1 cellular context compared by ENCODE assay signal in genomic region chr19:10206226-10206873, GRCh38.
A peak's percentile ranks its signal among the peaks of the same experiment; 100 is the strongest.
TF ChIP-seq lines count a peak whose summit lies in the region.

No MANE protein-coding gene starts in this region.

TF ChIP-seq in HepG2, 621 proteins besides CTCF, POLR2A, EP300 and RAD21 (continued from another document and continues in another):
- TF ChIP-seq, protein P1, sequence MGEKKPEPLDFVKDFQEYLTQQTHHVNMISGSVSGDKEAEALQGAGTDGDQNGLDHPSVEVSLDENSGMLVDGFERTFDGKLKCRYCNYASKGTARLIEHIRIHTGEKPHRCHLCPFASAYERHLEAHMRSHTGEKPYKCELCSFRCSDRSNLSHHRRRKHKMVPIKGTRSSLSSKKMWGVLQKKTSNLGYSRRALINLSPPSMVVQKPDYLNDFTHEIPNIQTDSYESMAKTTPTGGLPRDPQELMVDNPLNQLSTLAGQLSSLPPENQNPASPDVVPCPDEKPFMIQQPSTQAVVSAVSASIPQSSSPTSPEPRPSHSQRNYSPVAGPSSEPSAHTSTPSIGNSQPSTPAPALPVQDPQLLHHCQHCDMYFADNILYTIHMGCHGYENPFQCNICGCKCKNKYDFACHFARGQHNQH (CRISPR knock-in tag; IDR thresholded peaks at IDR 0.05) = 0 out of 2 replicates have a peak, but pooled peaks have one; percentile 51
- TF ChIP-seq ZNF350 (CRISPR knock-in tag; IDR thresholded peaks at IDR 0.05; ENCODE audit: borderline replicate concordance, low read depth) (peak; percentile 53; the same call in 1 of the 2 replicates), REXO4 (CRISPR knock-in tag; IDR thresholded peaks at IDR 0.05; ENCODE audit: borderline replicate concordance) (no peak), ZFY (CRISPR knock-in tag; IDR thresholded peaks at IDR 0.05) (peak; percentile 86), ZNF225 (CRISPR knock-in tag; IDR thresholded peaks at IDR 0.05) (0 out of 2 replicates have a peak, but pooled peaks have one; percentile 40), ZNF331 (CRISPR knock-in tag; IDR thresholded peaks at IDR 0.05) (peak; percentile 60; the same call in 1 of the 2 replicates), MXD1 (CRISPR knock-in tag; IDR thresholded peaks at IDR 0.05) (peak; percentile 47; the same call in 1 of the 2 replicates), NFKB2 (CRISPR knock-in tag; IDR thresholded peaks at IDR 0.05; ENCODE audit: borderline replicate concordance) (peak; percentile 90), NCOA2 (CRISPR knock-in tag; IDR thresholded peaks at IDR 0.05) (peak; percentile 39; the same call in 1 of the 2 replicates), RCOR2 (CRISPR knock-in tag; IDR thresholded peaks at IDR 0.05) (0 out of 2 replicates have a peak, but pooled peaks have one; percentile 31), HIC2 (CRISPR knock-in tag; IDR thresholded peaks at IDR 0.05; ENCODE audit: low read depth) (peak; percentile 78; the same call in 1 of the 2 replicates), RXRB (CRISPR knock-in tag; IDR thresholded peaks at IDR 0.05; ENCODE audit: borderline replicate concordance) (0 out of 2 replicates have a peak, but pooled peaks have one; percentile 25), ZSCAN31 (CRISPR knock-in tag; IDR thresholded peaks at IDR 0.05; ENCODE audit: low read depth) (no peak), FOSL1 (CRISPR knock-in tag; IDR thresholded peaks at IDR 0.05; ENCODE audit: borderline replicate concordance) (peak; percentile 81), NR2F6 (IDR thresholded peaks at IDR 0.05) (no peak), NR2F6 (CRISPR knock-in tag; IDR thresholded peaks at IDR 0.05) (no peak; the same call in 1 of the 2 replicates), ZNF800 (CRISPR knock-in tag; IDR thresholded peaks at IDR 0.05) (peak; percentile 53; the same call in 1 of the 2 replicates), TFE3 (CRISPR knock-in tag; IDR thresholded peaks at IDR 0.05) (peak; percentile 80), ZFX (CRISPR knock-in tag; IDR thresholded peaks at IDR 0.05; ENCODE audit: low read depth) (peak; percentile 91), TARDBP (CRISPR knock-in tag; IDR thresholded peaks at IDR 0.05) (peak; percentile 35; the same call in 1 of the 2 replicates), ERF (CRISPR knock-in tag; IDR thresholded peaks at IDR 0.05) (peak; percentile 85), TFDP2 (CRISPR knock-in tag; IDR thresholded peaks at IDR 0.05) (peak; percentile 58; the same call in 1 of the 2 replicates), MYC (CRISPR knock-in tag; IDR thresholded peaks at IDR 0.05; ENCODE audit: borderline replicate concordance) (peak; percentile 80; the same call in 1 of the 2 replicates), ZBTB44 (CRISPR knock-in tag; IDR thresholded peaks at IDR 0.05) (no peak), DMAP1 (CRISPR knock-in tag; IDR thresholded peaks at IDR 0.05) (0 out of 2 replicates have a peak, but pooled peaks have one; percentile 33), ZNF430 (CRISPR knock-in tag; IDR thresholded peaks at IDR 0.05) (peak; percentile 47; the same call in 1 of the 2 replicates), HMGXB4 (CRISPR knock-in tag; IDR thresholded peaks at IDR 0.05; ENCODE audit: borderline replicate concordance in 1 of 2, low read depth in 1 of 2) (0 out of 4 replicates have a peak, but pooled peaks of 1 of the 2 experiments have one; percentile 13), SOX13 (IDR thresholded peaks at IDR 0.05) (no peak), SOX13 (CRISPR knock-in tag; conservative IDR thresholded peaks at IDR 0.05 in 1 of 2, IDR thresholded peaks at IDR 0.05 in 1 of 2) (0 out of 4 replicates have a peak, but pooled peaks of 1 of the 2 experiments have one; percentile 5), ARNTL (CRISPR knock-in tag; IDR thresholded peaks at IDR 0.05) (0 out of 2 replicates have a peak, but pooled peaks have one; percentile 21), MBNL3 (CRISPR knock-in tag; conservative IDR thresholded peaks at IDR 0.05) (no peak), SRY (CRISPR knock-in tag; IDR thresholded peaks at IDR 0.05) (peak; percentile 70; the same call in 1 of the 2 replicates), ZNF335 (CRISPR knock-in tag; IDR thresholded peaks at IDR 0.05) (peak; percentile 76; the same call in 1 of the 2 replicates), HES4 (CRISPR knock-in tag; IDR thresholded peaks at IDR 0.05; ENCODE audit: borderline replicate concordance) (0 out of 2 replicates have a peak, but pooled peaks have one; percentile 45), ZNF503 (CRISPR knock-in tag; IDR thresholded peaks at IDR 0.05) (no peak)
- TF ChIP-seq, protein P2, sequence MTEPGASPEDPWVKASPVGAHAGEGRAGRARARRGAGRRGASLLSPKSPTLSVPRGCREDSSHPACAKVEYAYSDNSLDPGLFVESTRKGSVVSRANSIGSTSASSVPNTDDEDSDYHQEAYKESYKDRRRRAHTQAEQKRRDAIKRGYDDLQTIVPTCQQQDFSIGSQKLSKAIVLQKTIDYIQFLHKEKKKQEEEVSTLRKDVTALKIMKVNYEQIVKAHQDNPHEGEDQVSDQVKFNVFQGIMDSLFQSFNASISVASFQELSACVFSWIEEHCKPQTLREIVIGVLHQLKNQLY (CRISPR knock-in tag; IDR thresholded peaks at IDR 0.05) = peak; percentile 66; the same call in 1 of the 2 replicates
- TF ChIP-seq, protein P3, sequence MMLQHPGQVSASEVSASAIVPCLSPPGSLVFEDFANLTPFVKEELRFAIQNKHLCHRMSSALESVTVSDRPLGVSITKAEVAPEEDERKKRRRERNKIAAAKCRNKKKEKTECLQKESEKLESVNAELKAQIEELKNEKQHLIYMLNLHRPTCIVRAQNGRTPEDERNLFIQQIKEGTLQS (CRISPR knock-in tag; IDR thresholded peaks at IDR 0.05) = peak; percentile 85
- TF ChIP-seq, protein P4, sequence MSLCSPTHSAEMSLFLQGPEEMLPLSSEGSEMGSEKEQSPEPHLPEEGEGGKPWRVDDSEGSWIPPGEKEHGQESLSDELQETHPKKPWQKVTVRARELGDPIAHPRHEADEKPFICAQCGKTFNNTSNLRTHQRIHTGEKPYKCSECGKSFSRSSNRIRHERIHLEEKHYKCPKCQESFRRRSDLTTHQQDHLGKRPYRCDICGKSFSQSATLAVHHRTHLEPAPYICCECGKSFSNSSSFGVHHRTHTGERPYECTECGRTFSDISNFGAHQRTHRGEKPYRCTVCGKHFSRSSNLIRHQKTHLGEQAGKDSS (CRISPR knock-in tag; IDR thresholded peaks at IDR 0.05; ENCODE audit: borderline replicate concordance, low read depth) = peak; percentile 38; the same call in 1 of the 2 replicates
- TF ChIP-seq, protein P5, sequence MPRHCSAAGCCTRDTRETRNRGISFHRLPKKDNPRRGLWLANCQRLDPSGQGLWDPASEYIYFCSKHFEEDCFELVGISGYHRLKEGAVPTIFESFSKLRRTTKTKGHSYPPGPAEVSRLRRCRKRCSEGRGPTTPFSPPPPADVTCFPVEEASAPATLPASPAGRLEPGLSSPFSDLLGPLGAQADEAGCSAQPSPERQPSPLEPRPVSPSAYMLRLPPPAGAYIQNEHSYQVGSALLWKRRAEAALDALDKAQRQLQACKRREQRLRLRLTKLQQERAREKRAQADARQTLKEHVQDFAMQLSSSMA (CRISPR knock-in tag; IDR thresholded peaks at IDR 0.05) = no peak
- TF ChIP-seq, protein P6, sequence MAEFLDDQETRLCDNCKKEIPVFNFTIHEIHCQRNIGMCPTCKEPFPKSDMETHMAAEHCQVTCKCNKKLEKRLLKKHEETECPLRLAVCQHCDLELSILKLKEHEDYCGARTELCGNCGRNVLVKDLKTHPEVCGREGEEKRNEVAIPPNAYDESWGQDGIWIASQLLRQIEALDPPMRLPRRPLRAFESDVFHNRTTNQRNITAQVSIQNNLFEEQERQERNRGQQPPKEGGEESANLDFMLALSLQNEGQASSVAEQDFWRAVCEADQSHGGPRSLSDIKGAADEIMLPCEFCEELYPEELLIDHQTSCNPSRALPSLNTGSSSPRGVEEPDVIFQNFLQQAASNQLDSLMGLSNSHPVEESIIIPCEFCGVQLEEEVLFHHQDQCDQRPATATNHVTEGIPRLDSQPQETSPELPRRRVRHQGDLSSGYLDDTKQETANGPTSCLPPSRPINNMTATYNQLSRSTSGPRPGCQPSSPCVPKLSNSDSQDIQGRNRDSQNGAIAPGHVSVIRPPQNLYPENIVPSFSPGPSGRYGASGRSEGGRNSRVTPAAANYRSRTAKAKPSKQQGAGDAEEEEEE (CRISPR knock-in tag; IDR thresholded peaks at IDR 0.05; ENCODE audit: borderline replicate concordance) = no peak
